In genomic region chr11:76770642-76771445, GRCh38 we compare ENCODE assay signal across 8 cellular contexts. TPM values are rescaled to one million over a fixed set of nuclear protein-coding genes. Genes with fewer than 3 reads are reported as not detected.
DNase-seq lines count a peak whose midpoint lies in the region; ATAC-seq and TF ChIP-seq lines count a peak whose summit lies in the region.

No MANE protein-coding gene starts in this region.

- H3K36me3 Mint-ChIP-seq in T-helper 17 cell (ENCODE audit: low read depth) = peaks cover 2% of the 10 kb centered on the region
- H3K36me3 Mint-ChIP-seq in stimulated activated naive B cell treated with anti-CD40 and anti-IgM and Interleukin-4, amounts not matched to agents 10 μg/mL and 1 μg/mL and 100 μg/mL, for 72 hours = no peaks in the 10 kb centered on the region

- no peak for TF ChIP-seq CTCF in gastroesophageal sphincter (IDR thresholded peaks at IDR 0.05)

- 27 to 31% methylated on average over 3 to 6 of the region's 6 CpGs for WGBS in gastroesophageal sphincter (ENCODE audit: low coverage in 1 of 2), 2 donors

- peaks cover 0 to 7% of the 10 kb centered on the region in 2 donors for H3K9me3 Mint-ChIP-seq in stimulated activated naive B cell treated with anti-CD40 and anti-IgM and Interleukin-4, amounts not matched to agents 10 μg/mL and 1 μg/mL and 100 μg/mL, for 72 hours

- H3K27me3 ChIP-seq in gastroesophageal sphincter = no peaks in the 10 kb centered on the region

- H3K4me1 Mint-ChIP-seq in T-helper 17 cell = peaks cover 30% of the 10 kb centered on the region
- H3K4me1 Mint-ChIP-seq in stimulated activated naive B cell treated with anti-CD40 and anti-IgM and Interleukin-4, amounts not matched to agents 10 μg/mL and 1 μg/mL and 100 μg/mL, for 72 hours = peaks cover 6 to 10% of the 10 kb centered on the region in 2 donors

- TF ChIP-seq EP300 in gastroesophageal sphincter (IDR thresholded peaks at IDR 0.05) = no peak

- H3K36me3 ChIP-seq in gastroesophageal sphincter = no peaks in the 10 kb centered on the region

- ATAC-seq in T-helper 17 cell (no peak), gastroesophageal sphincter (peak; percentile 81)
- no peak for ATAC-seq in stimulated activated naive B cell treated with anti-CD40 and anti-IgM and Interleukin-4, amounts not matched to agents 10 μg/mL and 1 μg/mL and 100 μg/mL, for 72 hours (replicated peaks)

- H3K27me3 Mint-ChIP-seq in T-helper 17 cell = no peaks in the 10 kb centered on the region
- peaks cover 13 to 31% of the 10 kb centered on the region in 2 donors for H3K27me3 Mint-ChIP-seq in stimulated activated naive B cell treated with anti-CD40 and anti-IgM and Interleukin-4, amounts not matched to agents 10 μg/mL and 1 μg/mL and 100 μg/mL, for 72 hours

- H3K27ac Mint-ChIP-seq in T-helper 17 cell = peak overlapping the region; percentile 59
- no peak overlapping the region for H3K27ac Mint-ChIP-seq in stimulated activated naive B cell treated with anti-CD40 and anti-IgM and Interleukin-4, amounts not matched to agents 10 μg/mL and 1 μg/mL and 100 μg/mL, for 72 hours

- no peak overlapping the region for H3K4me3 Mint-ChIP-seq in T-helper 17 cell
- no peak overlapping the region for H3K4me3 Mint-ChIP-seq in stimulated activated naive B cell treated with anti-CD40 and anti-IgM and Interleukin-4, amounts not matched to agents 10 μg/mL and 1 μg/mL and 100 μg/mL, for 72 hours

- no peak for TF ChIP-seq POLR2A in gastroesophageal sphincter (IDR thresholded peaks at IDR 0.05)

- H3K9me3 ChIP-seq in T-helper 17 cell (ENCODE audit: control insufficient read depth, low read length, poor library complexity, severe bottlenecking) (no peaks in the 10 kb centered on the region), gastroesophageal sphincter (peaks cover 0 to 4% (median 0%) of the 10 kb centered on the region in 3 donors)

- DNase-seq in ELR (ENCODE audit: low read depth) (peak; percentile 96), T-helper 17 cell (no peak), skeletal muscle cell (ENCODE audit: low read depth) (peak; percentile 87), HuH-7 (ENCODE audit: low spot score) (no peak), NCI-H524 treated with DMSO at 0.1 percent for 48 hours (lab: John Stamatoyannopoulos, UW) (no peak), NCI-H510A treated with DMSO at 0.1 percent for 48 hours (lab: John Stamatoyannopoulos, UW) (no peak)
- DNase-seq in stimulated activated naive B cell treated with anti-CD40 and anti-IgM and Interleukin-4, amounts not matched to agents 10 μg/mL and 1 μg/mL and 100 μg/mL, for 72 hours = no peak

- H3K4me3 ChIP-seq in gastroesophageal sphincter = no peak overlapping the region
- no peak overlapping the region for H3K4me3 ChIP-seq in skeletal muscle cell (ENCODE audit: low read depth, low read length)

- peaks cover 0 to 86% (median 42%) of the 10 kb centered on the region in 3 donors for H3K4me1 ChIP-seq in gastroesophageal sphincter

- peak overlapping the region; percentile 58 to 82 (median 80) for H3K27ac ChIP-seq in gastroesophageal sphincter

RNA-seq across cellular contexts. Expression of gene TSKU, which starts 12.3 kb away (rescaled TPM):
- total RNA-seq in T-helper 17 cell (not detected), gastroesophageal sphincter (10 to 100 TPM; 23.5 to 53.7 (median 38.2) TPM)

Comparison
In these comparisons a context has a peak if more than half of its experiments do, and no peak if none do; other contexts are left out.
1. DNase-seq: peak in ELR (single experiment) and skeletal muscle cell (single experiment); none in T-helper 17 cell (0 of 3), HuH-7 (single experiment), NCI-H524 treated with DMSO at 0.1 percent for 48 hours (single experiment), stimulated activated naive B cell treated with anti-CD40 and anti-IgM and Interleukin-4, amounts not matched to agents 10 μg/mL and 1 μg/mL and 100 μg/mL, for 72 hours (single experiment) and NCI-H510A treated with DMSO at 0.1 percent for 48 hours (single experiment).
2. RNA of gene TSKU, which starts 12.3 kb away (total RNA-seq): 23.5 to 53.7 TPM in gastroesophageal sphincter; not detected in T-helper 17 cell; every median in the first group is over 10 times any median in the second.